ENCODE assay signal across 12 cellular contexts in the genomic region with DNA sequence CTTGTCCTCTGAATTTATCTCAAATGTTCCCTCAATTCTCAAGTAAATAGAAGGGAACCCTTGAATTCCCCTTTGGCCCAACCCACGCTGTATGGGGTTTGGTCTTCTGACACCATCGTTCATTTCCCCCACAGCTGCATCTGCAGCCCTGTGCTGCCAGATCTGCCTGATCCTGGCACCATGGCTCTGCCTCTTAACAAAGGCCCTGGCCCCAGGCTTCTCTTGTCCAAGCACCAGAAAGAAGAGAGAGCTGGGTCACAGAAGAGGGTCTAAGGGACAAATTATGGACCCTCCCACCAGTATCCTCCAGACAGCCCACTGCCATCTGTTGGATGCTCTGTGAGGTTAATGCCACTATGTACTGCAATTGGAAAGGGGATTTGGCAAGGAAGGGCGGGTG. TPM values are rescaled to one million over a fixed set of nuclear protein-coding genes. Genes with fewer than 3 reads are reported as not detected.
A peak's percentile ranks its signal among the peaks of the same experiment; 100 is the strongest.
DNase-seq lines count a peak whose midpoint lies in the region; ATAC-seq and TF ChIP-seq lines count a peak whose summit lies in the region.
"Had no signal": no experiment of that assay in that cellular context is flagged by ENCODE, and none has a peak within 500 bp of the region (broad histone marks: within the 10 kb centered on the region; RNA-seq: fewer than 3 reads in every experiment).

No MANE protein-coding gene starts in this region.

- H3K4me2 ChIP-seq in OCI-LY7 (ENCODE audit: low read length) = peak overlapping the region; percentile 82

- H3K36me3 ChIP-seq in OCI-LY7 (ENCODE audit: insufficient read depth, low read length) = peaks cover 5% of the 10 kb centered on the region; the same call in 1 of the 2 replicates

- no peaks in the 10 kb centered on the region for H4K20me1 ChIP-seq in OCI-LY7 (ENCODE audit: insufficient read depth, low read length)

- POLR2A ChIA-PET in OCI-LY7 (lab: Charles Lee) (no interaction called here), RWPE1 (lab: Yijun Ruan, JAX; ENCODE audit: low non-redundant PET) (no interaction called here)

- ATAC-seq in GM21423 (IDR thresholded peaks at IDR 0.05; ENCODE audit: unreplicated experiment) = no peak

- DNase-seq in G401 (ENCODE audit: low spot score) = peak; percentile 44
- DNase-seq in OCI-LY7 (ENCODE audit: low spot score) = peak; percentile 17
- DNase-seq in globus pallidus (ENCODE audit: low spot score) = peak; percentile 86
- peak; percentile 77 for DNase-seq in putamen (ENCODE audit: low spot score)
- no peak for DNase-seq in RWPE1 (ENCODE audit: low spot score)
- no peak for DNase-seq in DMS 273 treated with DMSO at 0.1 percent for 48 hours (lab: John Stamatoyannopoulos, UW)
- DNase-seq: activated CD4-positive, alpha-beta T cell treated with anti-CD3 and anti-CD28 coated beads for 48 hours; activated naive CD4-positive, alpha-beta T cell treated with Interleukin-2 at 50 U/mL for 16 hours; effector CD4-positive, alpha-beta T cell; NCI-H2029; SIG-M5 had no signal

- intact Hi-C loops in OCI-LY7 (cut with micrococcal nuclease; ENCODE audit: unreplicated experiment) = no loop called here

- peak overlapping the region; percentile 69 for H3K4me3 ChIP-seq in OCI-LY7 (ENCODE audit: low read depth, low read length, poor library complexity, severe bottlenecking)

- in situ Hi-C loops in G401 (cut with HindIII; ENCODE audit: low sequenced_read_pairs) = no loop called here

- no peaks in the 10 kb centered on the region for H3K9me3 ChIP-seq in OCI-LY7 (ENCODE audit: low read length)

- H2AFZ ChIP-seq in OCI-LY7 (ENCODE audit: low read length) = peak overlapping the region; percentile 66; the same call in 1 of the 2 replicates

- H3K27ac ChIP-seq in OCI-LY7 (ENCODE audit: low read depth, low read length, poor library complexity, severe bottlenecking) (peak overlapping the region; percentile 31), RWPE1 (no peak overlapping the region)

- CTCF ChIA-PET in OCI-LY7 (lab: Charles Lee; ENCODE audit: unreplicated experiment) (no interaction called here), RWPE1 (lab: Yijun Ruan, JAX) (no interaction called here)

- no peaks in the 10 kb centered on the region for H3K79me2 ChIP-seq in OCI-LY7 (ENCODE audit: insufficient read depth, low read depth, low read length)

- H3K4me1 ChIP-seq in OCI-LY7 (ENCODE audit: insufficient read depth, low read length, poor library complexity, severe bottlenecking) = peaks cover 36% of the 10 kb centered on the region

- BruUV-seq in OCI-LY7 (replicated peaks; lab: Mats Ljungman, UMichigan) = no TSS peak

- TF ChIP-seq CTCF in OCI-LY7 (conservative IDR thresholded peaks at IDR 0.05; ENCODE audit: low read length) = no peak; the same call in 1 of the 2 replicates
- TF ChIP-seq CTCF in RWPE1 (conservative IDR thresholded peaks at IDR 0.05; ENCODE audit: low read depth) = no peak

- no peaks in the 10 kb centered on the region for H3K9me2 ChIP-seq in OCI-LY7 (ENCODE audit: insufficient read depth, low read length)

RNA-seq across cellular contexts. Expression of gene MAP1A, which starts 1.8 kb away (rescaled TPM):
- 10.0 and 16.4 TPM in 2 replicates for total RNA-seq in G401 (2014; rRNA removed; shearing (Covaris generic))
- 3.8 and 4.0 TPM in 2 replicates for total RNA-seq in OCI-LY7 (2014; rRNA removed; shearing (Covaris generic))
- 2.7 and 3.3 TPM in 2 replicates for total RNA-seq in OCI-LY7 (2022)

RNA-seq across cellular contexts. Expression of gene TP53BP1, which starts 26.3 kb away (rescaled TPM):
- 79.1 and 84.7 TPM in 2 replicates for total RNA-seq in G401 (2014; rRNA removed; shearing (Covaris generic))
- 69.3 and 88.1 TPM in 2 replicates for total RNA-seq in OCI-LY7 (2014; rRNA removed; shearing (Covaris generic))
- 51.8 and 55.1 TPM in 2 replicates for total RNA-seq in OCI-LY7 (2022)

Comparison
In these comparisons a context has a peak if more than half of its experiments do, and no peak if none do; other contexts are left out.
1. DNase-seq: peak in G401 (single experiment), OCI-LY7 (single experiment), globus pallidus (single experiment) and putamen (single experiment); none in RWPE1 (single experiment) and DMS 273 treated with DMSO at 0.1 percent for 48 hours (single experiment).